Comparison of ENCODE assay signal across 28 cellular contexts in genomic region chr13:74248477-74248876, GRCh38.
"Had no signal": no experiment of that assay in that cellular context is flagged by ENCODE, and none has a peak within 500 bp of the region (broad histone marks: within the 10 kb centered on the region; RNA-seq: fewer than 3 reads in every experiment).

No MANE protein-coding gene starts in this region.

- H3K36me3 ChIP-seq: esophagus squamous epithelium, neural progenitor cell, sigmoid colon, stomach, thyroid gland, upper lobe of right lung had no signal

- H3K27ac Mint-ChIP-seq: activated CD8-positive, alpha-beta memory T cell treated with anti-CD3 and anti-CD28 coated beads, Interleukin-2, amount 10 ng/mL, durations not matched to agents 7 days and 5 days; mesothelial cell of epicardium; neural progenitor cell; stimulated activated effector memory CD8-positive, alpha-beta T cell treated with anti-CD3 and anti-CD28 coated beads, Interleukin-12 subunit alpha, Interleukin-12 subunit beta, amount 100 ng/mL, for 72 hours had no signal

- H3K27me3 Mint-ChIP-seq: activated CD8-positive, alpha-beta memory T cell treated with anti-CD3 and anti-CD28 coated beads, Interleukin-2, amount 10 ng/mL, durations not matched to agents 7 days and 5 days had no signal

- ATAC-seq: activated CD8-positive, alpha-beta memory T cell treated with anti-CD3 and anti-CD28 coated beads, Interleukin-2, amount 10 ng/mL, durations not matched to agents 7 days and 5 days; natural killer cell; psoas muscle; stimulated activated effector memory CD8-positive, alpha-beta T cell treated with anti-CD3 and anti-CD28 coated beads, Interleukin-12 subunit alpha, Interleukin-12 subunit beta, amount 100 ng/mL, for 72 hours; upper lobe of right lung had no signal

- H3K4me3 Mint-ChIP-seq: activated CD8-positive, alpha-beta memory T cell treated with anti-CD3 and anti-CD28 coated beads, Interleukin-2, amount 10 ng/mL, durations not matched to agents 7 days and 5 days; activated naive CD4-positive, alpha-beta T cell treated with anti-CD3 and anti-CD28 coated beads, Interleukin-2, amount 10 ng/mL, durations not matched to agents 7 days and 5 days; mesothelial cell of epicardium; natural killer cell; neural progenitor cell; stimulated activated effector memory CD8-positive, alpha-beta T cell treated with anti-CD3 and anti-CD28 coated beads, Interleukin-12 subunit alpha, Interleukin-12 subunit beta, amount 100 ng/mL, for 72 hours had no signal

- H3K36me3 Mint-ChIP-seq: natural killer cell; neural progenitor cell; stimulated activated effector memory CD8-positive, alpha-beta T cell treated with anti-CD3 and anti-CD28 coated beads, Interleukin-12 subunit alpha, Interleukin-12 subunit beta, amount 100 ng/mL, for 72 hours had no signal

- H3K9me3 ChIP-seq: esophagus squamous epithelium, psoas muscle, sigmoid colon, stomach, thyroid gland, upper lobe of right lung had no signal

- DNase-seq: activated CD4-positive, alpha-beta T cell treated with anti-CD3 and anti-CD28 coated beads for 48 hours; activated CD4-positive, alpha-beta T cell treated with anti-CD3 and anti-CD28 coated beads, Interleukin-2, amount 50 U/mL, for 48 hours; activated CD8-positive, alpha-beta memory T cell treated with anti-CD3 and anti-CD28 coated beads, Interleukin-2, amount 10 ng/mL, durations not matched to agents 7 days and 5 days; activated effector memory CD4-positive, alpha-beta T cell treated with Interleukin-2 at 50 U/mL for 16 hours; activated naive CD4-positive, alpha-beta T cell treated with anti-CD3 and anti-CD28 coated beads, Interleukin-2, amount 10 ng/mL, durations not matched to agents 7 days and 5 days; activated T-cell treated with anti-CD3 and anti-CD28 coated beads, Interleukin-2, amount 50 U/mL, for 48 hours; anterior cingulate cortex; dermis blood vessel endothelial cell; effector CD4-positive, alpha-beta T cell; esophagus squamous epithelium; foreskin melanocyte; mammary epithelial cell; natural killer cell; occipital lobe; psoas muscle; sigmoid colon; small intestine; stimulated activated CD4-positive, alpha-beta T cell treated with anti-CD3 and anti-CD28 coated beads, Interleukin-4, amount 100 ng/mL, for 24 hours; stomach; T-helper 9 cell; thyroid gland; upper lobe of right lung had no signal

- H3K4me1 ChIP-seq: esophagus squamous epithelium, neural progenitor cell, parathyroid adenoma, upper lobe of right lung had no signal

- H3K27ac ChIP-seq: epithelial cell of prostate, esophagus squamous epithelium, neural progenitor cell, parathyroid adenoma, psoas muscle, sigmoid colon, stomach, thyroid gland, upper lobe of right lung, VCaP had no signal

- H3K9me3 Mint-ChIP-seq: neural progenitor cell had no signal

- H3K27me3 ChIP-seq: esophagus squamous epithelium, neural progenitor cell, sigmoid colon, stomach, thyroid gland, upper lobe of right lung had no signal

- H3K4me3 ChIP-seq: esophagus squamous epithelium, neural progenitor cell, psoas muscle, sigmoid colon, stomach, thyroid gland, upper lobe of right lung had no signal
